1 cellular context compared by ENCODE assay signal in the genomic region with DNA sequence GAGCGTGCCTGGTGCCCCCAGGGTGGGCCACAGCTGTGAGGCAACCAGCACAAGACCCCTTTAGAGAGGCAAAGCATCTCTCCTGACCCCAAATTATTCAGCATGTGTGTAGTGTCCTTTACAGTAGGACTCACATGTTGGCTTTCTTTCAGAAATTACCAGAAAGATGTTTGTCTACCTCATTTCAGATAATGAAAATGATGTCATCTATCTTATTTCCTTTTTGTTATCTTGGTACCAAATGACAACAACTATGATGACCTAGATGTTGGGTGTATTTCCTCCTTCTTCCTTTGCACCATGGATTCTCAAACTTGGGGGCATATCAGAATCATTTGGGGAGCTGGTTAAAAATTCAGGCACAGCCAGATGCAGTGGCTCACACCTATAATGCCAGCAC.
TF ChIP-seq lines count a peak whose summit lies in the region.

No MANE protein-coding gene starts in this region.

TF ChIP-seq in HepG2, 621 proteins besides CTCF, POLR2A, EP300 and RAD21:
- TF ChIP-seq, protein P1, sequence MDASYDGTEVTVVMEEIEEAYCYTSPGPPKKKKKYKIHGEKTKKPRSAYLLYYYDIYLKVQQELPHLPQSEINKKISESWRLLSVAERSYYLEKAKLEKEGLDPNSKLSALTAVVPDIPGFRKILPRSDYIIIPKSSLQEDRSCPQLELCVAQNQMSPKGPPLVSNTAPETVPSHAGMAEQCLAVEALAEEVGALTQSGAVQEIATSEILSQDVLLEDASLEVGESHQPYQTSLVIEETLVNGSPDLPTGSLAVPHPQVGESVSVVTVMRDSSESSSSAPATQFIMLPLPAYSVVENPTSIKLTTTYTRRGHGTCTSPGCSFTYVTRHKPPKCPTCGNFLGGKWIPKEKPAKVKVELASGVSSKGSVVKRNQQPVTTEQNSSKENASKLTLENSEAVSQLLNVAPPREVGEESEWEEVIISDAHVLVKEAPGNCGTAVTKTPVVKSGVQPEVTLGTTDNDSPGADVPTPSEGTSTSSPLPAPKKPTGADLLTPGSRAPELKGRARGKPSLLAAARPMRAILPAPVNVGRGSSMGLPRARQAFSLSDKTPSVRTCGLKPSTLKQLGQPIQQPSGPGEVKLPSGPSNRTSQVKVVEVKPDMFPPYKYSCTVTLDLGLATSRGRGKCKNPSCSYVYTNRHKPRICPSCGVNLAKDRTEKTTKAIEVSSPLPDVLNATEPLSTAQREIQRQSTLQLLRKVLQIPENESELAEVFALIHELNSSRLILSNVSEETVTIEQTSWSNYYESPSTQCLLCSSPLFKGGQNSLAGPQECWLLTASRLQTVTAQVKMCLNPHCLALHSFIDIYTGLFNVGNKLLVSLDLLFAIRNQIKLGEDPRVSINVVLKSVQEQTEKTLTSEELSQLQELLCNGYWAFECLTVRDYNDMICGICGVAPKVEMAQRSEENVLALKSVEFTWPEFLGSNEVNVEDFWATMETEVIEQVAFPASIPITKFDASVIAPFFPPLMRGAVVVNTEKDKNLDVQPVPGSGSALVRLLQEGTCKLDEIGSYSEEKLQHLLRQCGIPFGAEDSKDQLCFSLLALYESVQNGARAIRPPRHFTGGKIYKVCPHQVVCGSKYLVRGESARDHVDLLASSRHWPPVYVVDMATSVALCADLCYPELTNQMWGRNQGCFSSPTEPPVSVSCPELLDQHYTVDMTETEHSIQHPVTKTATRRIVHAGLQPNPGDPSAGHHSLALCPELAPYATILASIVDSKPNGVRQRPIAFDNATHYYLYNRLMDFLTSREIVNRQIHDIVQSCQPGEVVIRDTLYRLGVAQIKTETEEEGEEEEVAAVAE (CRISPR knock-in tag; IDR thresholded peaks at IDR 0.05; ENCODE audit: borderline replicate concordance): no peak
- TF ChIP-seq NR1H2 (CRISPR knock-in tag; IDR thresholded peaks at IDR 0.05; ENCODE audit: borderline replicate concordance, low read depth): no peak
- TF ChIP-seq ATF7 (IDR thresholded peaks at IDR 0.05): peak; percentile 80
- TF ChIP-seq ATF7 (CRISPR knock-in tag; IDR thresholded peaks at IDR 0.05): no peak
- TF ChIP-seq, protein P2, sequence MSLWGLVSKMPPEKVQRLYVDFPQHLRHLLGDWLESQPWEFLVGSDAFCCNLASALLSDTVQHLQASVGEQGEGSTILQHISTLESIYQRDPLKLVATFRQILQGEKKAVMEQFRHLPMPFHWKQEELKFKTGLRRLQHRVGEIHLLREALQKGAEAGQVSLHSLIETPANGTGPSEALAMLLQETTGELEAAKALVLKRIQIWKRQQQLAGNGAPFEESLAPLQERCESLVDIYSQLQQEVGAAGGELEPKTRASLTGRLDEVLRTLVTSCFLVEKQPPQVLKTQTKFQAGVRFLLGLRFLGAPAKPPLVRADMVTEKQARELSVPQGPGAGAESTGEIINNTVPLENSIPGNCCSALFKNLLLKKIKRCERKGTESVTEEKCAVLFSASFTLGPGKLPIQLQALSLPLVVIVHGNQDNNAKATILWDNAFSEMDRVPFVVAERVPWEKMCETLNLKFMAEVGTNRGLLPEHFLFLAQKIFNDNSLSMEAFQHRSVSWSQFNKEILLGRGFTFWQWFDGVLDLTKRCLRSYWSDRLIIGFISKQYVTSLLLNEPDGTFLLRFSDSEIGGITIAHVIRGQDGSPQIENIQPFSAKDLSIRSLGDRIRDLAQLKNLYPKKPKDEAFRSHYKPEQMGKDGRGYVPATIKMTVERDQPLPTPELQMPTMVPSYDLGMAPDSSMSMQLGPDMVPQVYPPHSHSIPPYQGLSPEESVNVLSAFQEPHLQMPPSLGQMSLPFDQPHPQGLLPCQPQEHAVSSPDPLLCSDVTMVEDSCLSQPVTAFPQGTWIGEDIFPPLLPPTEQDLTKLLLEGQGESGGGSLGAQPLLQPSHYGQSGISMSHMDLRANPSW (CRISPR knock-in tag; IDR thresholded peaks at IDR 0.05; ENCODE audit: borderline replicate concordance): no peak
- TF ChIP-seq DNMT3B (CRISPR knock-in tag; conservative IDR thresholded peaks at IDR 0.05): no peak
- no peak for TF ChIP-seq ZNF607 (CRISPR knock-in tag; IDR thresholded peaks at IDR 0.05; ENCODE audit: borderline replicate concordance)
- TF ChIP-seq NFATC3 (CRISPR knock-in tag; IDR thresholded peaks at IDR 0.05): no peak
